Comparison of ENCODE assay signal across 8 cellular contexts in genomic region chr15:101723874-101724674, GRCh38. TPM values are rescaled to one million over a fixed set of nuclear protein-coding genes. Genes with fewer than 3 reads are reported as not detected.
A peak's percentile ranks its signal among the peaks of the same experiment; 100 is the strongest.
DNase-seq lines count a peak whose midpoint lies in the region; ATAC-seq, FAIRE-seq and TF ChIP-seq lines count a peak whose summit lies in the region.

TSS of gene TARS3 (minus strand) at chr15:101724473. CDS start at chr15:101724387, 86 bp downstream.

- no peaks in the 10 kb centered on the region for H3K9me3 ChIP-seq in keratinocyte (ENCODE audit: control insufficient read depth, low read depth, low read length)

- H3K27ac ChIP-seq in keratinocyte (ENCODE audit: control insufficient read depth, insufficient read depth, low read length), result peak within 1 kb of the TSS; percentile 44

- H3K9me1 ChIP-seq in keratinocyte (ENCODE audit: control insufficient read depth, extremely low read depth, insufficient read depth, low read length), result no peaks in the 10 kb centered on the region

- no peak for FAIRE-seq in keratinocyte (lab: Jason Lieb, UNC)

- no peak for TF ChIP-seq CTCF in activated B cell treated with CpG ODN at 0.5 μM for 24 hours (IDR thresholded peaks at IDR 0.05)
- TF ChIP-seq CTCF in keratinocyte (optimal IDR thresholded peaks at IDR 0.05 in 1 of 3, IDR thresholded peaks at IDR 0.05 in 1 of 3, conservative IDR thresholded peaks at IDR 0.05 in 1 of 3; ENCODE audit: extremely low read depth in 1 of 3, insufficient read depth in 2 of 3, low read length in 3 of 3), result peak in 1 of 3 experiments; percentile 40

- ATAC-seq in GM18870 (IDR thresholded peaks at IDR 0.05; ENCODE audit: unreplicated experiment) (peak; percentile 51), HG03108 (IDR thresholded peaks at IDR 0.05; ENCODE audit: unreplicated experiment) (peak; percentile 79), activated B cell treated with CpG ODN at 0.5 μM for 24 hours (ENCODE audit: low read depth) (peak; percentile 89)
- ATAC-seq in central memory CD8-positive, alpha-beta T cell (replicated peaks; ENCODE audit: extremely low read depth, poor library complexity, severe bottlenecking), result peak; percentile 88

- H3K27me3 Mint-ChIP-seq in activated B cell treated with CpG ODN at 0.5 μM for 24 hours, result no peaks in the 10 kb centered on the region
- no peaks in the 10 kb centered on the region for H3K27me3 Mint-ChIP-seq in central memory CD8-positive, alpha-beta T cell

- H3K4me2 ChIP-seq in keratinocyte (ENCODE audit: control insufficient read depth, extremely low read depth, insufficient read depth, low read depth, low read length), result peak within 1 kb of the TSS; percentile 77

- H3K27me3 ChIP-seq in keratinocyte (ENCODE audit: control insufficient read depth, extremely low read depth, insufficient read depth, low read length), result no peaks in the 10 kb centered on the region

- dilution Hi-C loops in keratinocyte (cut with MboI; ENCODE audit: extremely low pct_ligation_motif_present, low sequenced_read_pairs), result no loop called here

- peaks cover 30% of the 10 kb centered on the region for H3K36me3 Mint-ChIP-seq in activated B cell treated with CpG ODN at 0.5 μM for 24 hours (ENCODE audit: low read depth)
- peaks cover 24% of the 10 kb centered on the region for H3K36me3 Mint-ChIP-seq in central memory CD8-positive, alpha-beta T cell (ENCODE audit: insufficient read depth)

- H3K36me3 ChIP-seq in keratinocyte (ENCODE audit: control insufficient read depth in 2 of 2, extremely low read depth in 1 of 2, insufficient read depth in 2 of 2, low read length in 2 of 2), result peaks cover 5 to 12% of the 10 kb centered on the region in 2 experiments

- peak within 1 kb of the TSS; percentile 82 for H3K4me3 Mint-ChIP-seq in activated B cell treated with CpG ODN at 0.5 μM for 24 hours
- H3K4me3 Mint-ChIP-seq in central memory CD8-positive, alpha-beta T cell, result peak within 1 kb of the TSS; percentile 86

- no peaks in the 10 kb centered on the region for H3K79me2 ChIP-seq in keratinocyte (ENCODE audit: control insufficient read depth, insufficient read depth, low read length)

- no peaks in the 10 kb centered on the region for H4K20me1 ChIP-seq in keratinocyte (ENCODE audit: control insufficient read depth, extremely low read depth, insufficient read depth, low read length)

- peaks cover 15% of the 10 kb centered on the region for H3K4me1 Mint-ChIP-seq in activated B cell treated with CpG ODN at 0.5 μM for 24 hours
- peaks cover 33% of the 10 kb centered on the region for H3K4me1 Mint-ChIP-seq in central memory CD8-positive, alpha-beta T cell

- peak within 1 kb of the TSS; percentile 78 for H3K9ac ChIP-seq in keratinocyte (ENCODE audit: control insufficient read depth, extremely low read depth, insufficient read depth, low read length)

- H2AFZ ChIP-seq in keratinocyte (ENCODE audit: control insufficient read depth, low read length), result peak within 1 kb of the TSS; percentile 96

- H3K27ac Mint-ChIP-seq in activated B cell treated with CpG ODN at 0.5 μM for 24 hours, result peak within 1 kb of the TSS; percentile 85
- H3K27ac Mint-ChIP-seq in central memory CD8-positive, alpha-beta T cell (ENCODE audit: low read depth), result peak within 1 kb of the TSS; percentile 83

- H3K4me3 ChIP-seq in keratinocyte (ENCODE audit: control insufficient read depth in 2 of 3, extremely low read depth in 1 of 3, insufficient read depth in 2 of 3, low read depth in 1 of 3, low read length in 3 of 3), result peak within 1 kb of the TSS; percentile 56 to 84 (median 72)

- peaks cover 5% of the 10 kb centered on the region for H3K9me3 Mint-ChIP-seq in activated B cell treated with CpG ODN at 0.5 μM for 24 hours
- H3K9me3 Mint-ChIP-seq in central memory CD8-positive, alpha-beta T cell, result no peaks in the 10 kb centered on the region

- CTCF ChIA-PET in activated B cell treated with CpG ODN at 0.5 μM for 24 hours (lab: Charles Lee), result no interaction called here

- intact Hi-C loops in activated B cell treated with CpG ODN at 0.5 μM for 24 hours (cut with micrococcal nuclease), result loop anchor here (1.0 to 2.0 kb wide), 4 partner anchors 17 to 1122 kb away; partner anchors contain the start of genes ASB7, LINS1 and TM2D3

- DNase-seq in AG08396 (ENCODE audit: low spot score) (peak; percentile 97), NCI-H226 (peak; percentile 78), activated B cell treated with CpG ODN at 0.5 μM for 24 hours (peak; percentile 83), keratinocyte (ENCODE audit: low read depth, low spot score) (peak; percentile 52)
- DNase-seq in central memory CD8-positive, alpha-beta T cell (ENCODE audit: low spot score in 2 of 2), result peak; percentile 81 to 82
- peak; percentile 95 to 97 for DNase-seq in stimulated activated CD4-positive, alpha-beta T cell treated with anti-CD3 and anti-CD28 coated beads, Interleukin-15, amount 100 ng/mL, for 1 hour (ENCODE audit: low read depth in 1 of 2, low spot score in 1 of 2)

- H3K4me1 ChIP-seq in keratinocyte (ENCODE audit: control insufficient read depth, extremely low read depth, insufficient read depth, low read length), result peaks cover 5% of the 10 kb centered on the region

- POLR2A ChIA-PET in activated B cell treated with CpG ODN at 0.5 μM for 24 hours (lab: Charles Lee), result interaction anchor here (0.6 to 1.7 kb wide), 7 partner anchors 9 to 430 kb away, joined by 3 to 7 read pairs (median 6); partner anchors contain the start of genes SNRPA1 and TM2D3

RNA-seq across cellular contexts. Expression of gene TARS3, which starts in this region (rescaled TPM):
- 12.0 and 13.0 TPM in 2 replicates for total RNA-seq in activated B cell treated with CpG ODN at 0.5 μM for 24 hours
- polyA plus RNA-seq in keratinocyte, result 2.8 to 3.9 TPM (median 3.0 TPM) in 3 replicates
- polyA plus RNA-seq in keratinocyte (2011; ENCODE audit: low read depth), result 11.3 TPM
- polyA plus RNA-seq in keratinocyte (2011; cell fraction: cytosol; rRNA removed), result 1.9 and 2.8 TPM in 2 replicates
- polyA plus RNA-seq in keratinocyte (2011; cell fraction: nucleus; rRNA removed), result 3.7 and 5.9 TPM in 2 replicates
- 4.2 and 4.4 TPM in 2 replicates for polyA plus RNA-seq in keratinocyte (2012; ENCODE audit: low replicate concordance)
- polyA minus RNA-seq in keratinocyte, result 1.7 to 5.3 TPM (median 2.0 TPM) in 3 replicates
- 3.3 TPM for polyA minus RNA-seq in keratinocyte (2011; cell fraction: cytosol; rRNA and poly(A)+ RNA removed)
- 3.8 and 5.0 TPM in 2 replicates for polyA minus RNA-seq in keratinocyte (2011; cell fraction: nucleus; rRNA and poly(A)+ RNA removed)

Comparison
In these comparisons a context has a peak if more than half of its experiments do, and no peak if none do; other contexts are left out.
1. Peak in every context shown above with its lines: DNase-seq, ATAC-seq, H3K4me3 ChIP-seq and H3K27ac ChIP-seq.